1 cellular context compared by ENCODE assay signal in the genomic region with DNA sequence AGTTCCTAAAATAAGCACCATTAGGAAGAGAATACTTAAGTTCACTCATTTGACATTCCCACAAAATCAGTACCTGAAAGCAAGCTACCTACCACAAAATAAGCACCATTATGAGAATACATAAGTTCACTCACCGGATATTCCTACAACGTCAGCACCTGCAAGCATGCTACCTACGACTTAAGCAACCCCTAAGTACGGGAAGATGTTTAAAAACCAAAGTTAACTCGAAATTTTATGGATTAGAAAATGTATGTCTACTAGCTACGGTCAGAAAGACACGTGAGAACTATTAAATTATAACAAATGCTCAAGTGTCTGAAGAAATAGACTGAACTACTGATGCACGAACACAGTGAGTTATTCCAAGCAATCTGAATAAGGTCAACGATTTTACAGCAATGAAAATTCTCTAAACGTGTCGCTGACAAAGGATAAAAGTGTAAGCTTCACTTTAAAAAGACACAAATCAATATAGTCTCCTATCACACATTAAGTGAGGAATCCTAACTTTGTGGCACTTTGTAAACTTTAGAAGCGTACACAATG.
TF ChIP-seq lines count a peak whose summit lies in the region.

No MANE protein-coding gene starts in this region.

TF ChIP-seq in SK-N-SH treated with all-trans-retinoic acid at 6 μM for 48 hours, 23 proteins besides CTCF, POLR2A, EP300 and RAD21 (continued from another document):
- TF ChIP-seq, protein P1, sequence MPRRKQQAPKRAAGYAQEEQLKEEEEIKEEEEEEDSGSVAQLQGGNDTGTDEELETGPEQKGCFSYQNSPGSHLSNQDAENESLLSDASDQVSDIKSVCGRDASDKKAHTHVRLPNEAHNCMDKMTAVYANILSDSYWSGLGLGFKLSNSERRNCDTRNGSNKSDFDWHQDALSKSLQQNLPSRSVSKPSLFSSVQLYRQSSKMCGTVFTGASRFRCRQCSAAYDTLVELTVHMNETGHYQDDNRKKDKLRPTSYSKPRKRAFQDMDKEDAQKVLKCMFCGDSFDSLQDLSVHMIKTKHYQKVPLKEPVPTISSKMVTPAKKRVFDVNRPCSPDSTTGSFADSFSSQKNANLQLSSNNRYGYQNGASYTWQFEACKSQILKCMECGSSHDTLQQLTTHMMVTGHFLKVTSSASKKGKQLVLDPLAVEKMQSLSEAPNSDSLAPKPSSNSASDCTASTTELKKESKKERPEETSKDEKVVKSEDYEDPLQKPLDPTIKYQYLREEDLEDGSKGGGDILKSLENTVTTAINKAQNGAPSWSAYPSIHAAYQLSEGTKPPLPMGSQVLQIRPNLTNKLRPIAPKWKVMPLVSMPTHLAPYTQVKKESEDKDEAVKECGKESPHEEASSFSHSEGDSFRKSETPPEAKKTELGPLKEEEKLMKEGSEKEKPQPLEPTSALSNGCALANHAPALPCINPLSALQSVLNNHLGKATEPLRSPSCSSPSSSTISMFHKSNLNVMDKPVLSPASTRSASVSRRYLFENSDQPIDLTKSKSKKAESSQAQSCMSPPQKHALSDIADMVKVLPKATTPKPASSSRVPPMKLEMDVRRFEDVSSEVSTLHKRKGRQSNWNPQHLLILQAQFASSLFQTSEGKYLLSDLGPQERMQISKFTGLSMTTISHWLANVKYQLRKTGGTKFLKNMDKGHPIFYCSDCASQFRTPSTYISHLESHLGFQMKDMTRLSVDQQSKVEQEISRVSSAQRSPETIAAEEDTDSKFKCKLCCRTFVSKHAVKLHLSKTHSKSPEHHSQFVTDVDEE (CRISPR knock-in tag; IDR thresholded peaks at IDR 0.05), result no peak
- TF ChIP-seq ZFP3 (CRISPR knock-in tag; IDR thresholded peaks at IDR 0.05), result no peak
- no peak for TF ChIP-seq GLIS3 (CRISPR knock-in tag; IDR thresholded peaks at IDR 0.05)
- TF ChIP-seq TCF4 (CRISPR knock-in tag; IDR thresholded peaks at IDR 0.05; ENCODE audit: borderline replicate concordance), result no peak
- no peak for TF ChIP-seq BACH2 (CRISPR knock-in tag; IDR thresholded peaks at IDR 0.05; ENCODE audit: borderline replicate concordance)
- TF ChIP-seq ZNF70 (CRISPR knock-in tag; IDR thresholded peaks at IDR 0.05), result no peak
- TF ChIP-seq TOX (CRISPR knock-in tag; IDR thresholded peaks at IDR 0.05; ENCODE audit: borderline replicate concordance), result no peak
- TF ChIP-seq ARNTL (CRISPR knock-in tag; IDR thresholded peaks at IDR 0.05; ENCODE audit: borderline replicate concordance, low read depth), result no peak
- TF ChIP-seq, protein P2, sequence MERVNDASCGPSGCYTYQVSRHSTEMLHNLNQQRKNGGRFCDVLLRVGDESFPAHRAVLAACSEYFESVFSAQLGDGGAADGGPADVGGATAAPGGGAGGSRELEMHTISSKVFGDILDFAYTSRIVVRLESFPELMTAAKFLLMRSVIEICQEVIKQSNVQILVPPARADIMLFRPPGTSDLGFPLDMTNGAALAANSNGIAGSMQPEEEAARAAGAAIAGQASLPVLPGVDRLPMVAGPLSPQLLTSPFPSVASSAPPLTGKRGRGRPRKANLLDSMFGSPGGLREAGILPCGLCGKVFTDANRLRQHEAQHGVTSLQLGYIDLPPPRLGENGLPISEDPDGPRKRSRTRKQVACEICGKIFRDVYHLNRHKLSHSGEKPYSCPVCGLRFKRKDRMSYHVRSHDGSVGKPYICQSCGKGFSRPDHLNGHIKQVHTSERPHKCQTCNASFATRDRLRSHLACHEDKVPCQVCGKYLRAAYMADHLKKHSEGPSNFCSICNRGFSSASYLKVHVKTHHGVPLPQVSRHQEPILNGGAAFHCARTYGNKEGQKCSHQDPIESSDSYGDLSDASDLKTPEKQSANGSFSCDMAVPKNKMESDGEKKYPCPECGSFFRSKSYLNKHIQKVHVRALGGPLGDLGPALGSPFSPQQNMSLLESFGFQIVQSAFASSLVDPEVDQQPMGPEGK (CRISPR knock-in tag; IDR thresholded peaks at IDR 0.05; ENCODE audit: borderline replicate concordance), result no peak
